25 cellular contexts compared by ENCODE assay signal in the genomic region with DNA sequence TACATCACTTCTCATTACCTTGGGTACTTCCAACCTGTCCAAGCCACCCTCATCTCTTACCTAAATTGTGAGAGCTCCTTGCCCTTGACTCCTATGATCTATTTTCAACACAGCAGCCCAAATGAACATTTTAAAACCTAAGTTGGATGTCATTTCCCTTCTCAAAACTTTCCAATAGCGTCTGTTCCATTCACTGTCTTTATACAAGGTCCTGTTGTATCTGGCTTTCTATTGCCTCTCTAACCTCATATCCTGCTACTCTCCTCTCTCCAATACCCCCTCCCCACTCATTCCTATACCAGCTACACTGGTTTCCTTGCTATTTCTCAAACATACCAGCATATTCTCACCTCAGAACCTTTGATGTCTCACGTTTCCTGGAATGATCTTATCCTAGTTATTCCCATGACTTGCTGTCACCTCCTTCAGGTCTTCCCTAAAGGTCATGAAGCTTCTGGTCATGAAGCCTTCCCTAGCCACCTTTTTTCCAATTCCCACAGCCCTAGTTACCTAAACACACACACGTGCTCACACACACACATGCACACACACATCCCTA.
"Had no signal": no experiment of that assay in that cellular context is flagged by ENCODE, and none has a peak within 500 bp of the region (broad histone marks: within the 10 kb centered on the region; RNA-seq: fewer than 3 reads in every experiment).

No MANE protein-coding gene starts in this region.

- H3K27me3 Mint-ChIP-seq: activated B cell treated with CpG ODN at 0.5 μM for 24 hours; activated CD4-positive, alpha-beta T cell treated with anti-CD3 and anti-CD28 coated beads for 36 hours; stimulated activated naive CD8-positive, alpha-beta T cell treated with anti-CD3 and anti-CD28 coated beads, Interleukin-15, amount 100 ng/mL, for 72 hours had no signal

- H3K27me3 ChIP-seq: gastroesophageal sphincter, right lobe of liver, tibial artery, uterus had no signal

- H3K36me3 ChIP-seq: uterus had no signal

- H3K4me1 ChIP-seq: neural progenitor cell, uterus had no signal

- H3K9me3 ChIP-seq: gastroesophageal sphincter, right lobe of liver, tibial artery, uterus had no signal

- H3K27ac ChIP-seq: coronary artery, epithelial cell of prostate, gastroesophageal sphincter, neural progenitor cell, right lobe of liver, skin epidermis, tibial artery, uterus had no signal

- H3K4me3 ChIP-seq: coronary artery, gastroesophageal sphincter, neural progenitor cell, right lobe of liver, skin epidermis, tibial artery, uterus had no signal

- ATAC-seq: activated CD4-positive, alpha-beta T cell treated with anti-CD3 and anti-CD28 coated beads for 36 hours; activated T-cell treated with anti-CD3 and anti-CD28 coated beads, Interleukin-2, amount 50 U/mL, for 4 hours; gastroesophageal sphincter; left cardiac atrium; right lobe of liver; stimulated activated naive CD8-positive, alpha-beta T cell treated with anti-CD3 and anti-CD28 coated beads, Interleukin-15, amount 100 ng/mL, for 72 hours had no signal

- H3K4me3 Mint-ChIP-seq: activated B cell treated with CpG ODN at 0.5 μM for 24 hours; activated CD4-positive, alpha-beta T cell treated with anti-CD3 and anti-CD28 coated beads for 36 hours; activated naive CD4-positive, alpha-beta T cell treated with anti-CD3 and anti-CD28 coated beads, Interleukin-2, amount 10 ng/mL, durations not matched to agents 7 days and 5 days; activated T-cell treated with anti-CD3 and anti-CD28 coated beads, Interleukin-2, amount 50 U/mL, for 4 hours; endodermal cell; neural progenitor cell; stimulated activated naive CD8-positive, alpha-beta T cell treated with anti-CD3 and anti-CD28 coated beads, Interleukin-15, amount 100 ng/mL, for 72 hours had no signal

- H3K9me3 Mint-ChIP-seq: activated B cell treated with CpG ODN at 0.5 μM for 24 hours; activated naive CD4-positive, alpha-beta T cell treated with anti-CD3 and anti-CD28 coated beads, Interleukin-2, amount 10 ng/mL, durations not matched to agents 7 days and 5 days; activated T-cell treated with anti-CD3 and anti-CD28 coated beads, Interleukin-2, amount 50 U/mL, for 4 hours; endodermal cell; neural progenitor cell; stimulated activated naive CD8-positive, alpha-beta T cell treated with anti-CD3 and anti-CD28 coated beads, Interleukin-15, amount 100 ng/mL, for 72 hours had no signal

- H3K27ac Mint-ChIP-seq: activated B cell treated with CpG ODN at 0.5 μM for 24 hours; activated CD4-positive, alpha-beta T cell treated with anti-CD3 and anti-CD28 coated beads for 36 hours; activated naive CD4-positive, alpha-beta T cell treated with anti-CD3 and anti-CD28 coated beads, Interleukin-2, amount 10 ng/mL, durations not matched to agents 7 days and 5 days; endodermal cell; neural progenitor cell had no signal

- DNase-seq: activated B cell treated with CpG ODN at 0.5 μM for 24 hours; activated CD4-positive, alpha-beta T cell treated with anti-CD3 and anti-CD28 coated beads for 36 hours; activated CD4-positive, alpha-beta T cell treated with anti-CD3 and anti-CD28 coated beads, Interleukin-2, amount 50 U/mL, for 4 hours; activated CD8-positive, alpha-beta memory T cell treated with anti-CD3 and anti-CD28 coated beads, Interleukin-2, amount 50 U/mL, for 48 hours; activated effector memory CD4-positive, alpha-beta T cell treated with anti-CD3 and anti-CD28 coated beads, Interleukin-2, amount 50 U/mL, for 16 hours; activated naive CD4-positive, alpha-beta T cell treated with anti-CD3 and anti-CD28 coated beads, Interleukin-2, amount 10 ng/mL, durations not matched to agents 7 days and 5 days; activated T-cell treated with anti-CD3 and anti-CD28 coated beads, Interleukin-2, amount 50 U/mL, for 4 hours; amygdala; cerebellar nuclear complex; endodermal cell; head of caudate nucleus; hypothalamus; islet precursor cell; left cardiac atrium; posterior cingulate gyrus; right lobe of liver; stimulated activated CD4-positive, alpha-beta T cell treated with anti-CD3 and anti-CD28 coated beads, Interleukin-1b, Interleukin-23, amount 100 ng/mL, for 48 hours; stimulated activated naive CD8-positive, alpha-beta T cell treated with anti-CD3 and anti-CD28 coated beads, Interleukin-15, amount 100 ng/mL, for 72 hours; tibial artery; uterus had no signal
